15 cellular contexts compared by ENCODE assay signal in genomic region chr9:123048748-123049147, GRCh38. TPM values are rescaled to one million over a fixed set of nuclear protein-coding genes. Genes with fewer than 3 reads are reported as not detected.
DNase-seq lines count a peak whose midpoint lies in the region; ATAC-seq and TF ChIP-seq lines count a peak whose summit lies in the region.
"Had no signal": no experiment of that assay in that cellular context is flagged by ENCODE, and none has a peak within 500 bp of the region (broad histone marks: within the 10 kb centered on the region; RNA-seq: fewer than 3 reads in every experiment).

No MANE protein-coding gene starts in this region.

- H3K27ac Mint-ChIP-seq in type B pancreatic cell, result no peak overlapping the region
- H3K27ac Mint-ChIP-seq: natural killer cell had no signal

- no peaks in the 10 kb centered on the region for H3K9me3 Mint-ChIP-seq in type B pancreatic cell
- H3K9me3 Mint-ChIP-seq: CD8-positive, alpha-beta T cell; natural killer cell had no signal

- peaks cover 15% of the 10 kb centered on the region for H3K36me3 Mint-ChIP-seq in type B pancreatic cell
- H3K36me3 Mint-ChIP-seq: natural killer cell had no signal

- WGBS in suprapubic skin, result 26% methylated on average over 2 of the region's 2 CpGs

- no peaks in the 10 kb centered on the region for H3K27me3 Mint-ChIP-seq in type B pancreatic cell

- H3K27me3 ChIP-seq in BLaER1, result no peaks in the 10 kb centered on the region
- no peaks in the 10 kb centered on the region for H3K27me3 ChIP-seq in suprapubic skin

- no peak overlapping the region for H3K27ac ChIP-seq in BLaER1
- H3K27ac ChIP-seq in SK-N-MC, result peak overlapping the region; percentile 90
- H3K27ac ChIP-seq in suprapubic skin, result no peak overlapping the region

- no peak overlapping the region for H3K4me3 Mint-ChIP-seq in type B pancreatic cell
- H3K4me3 Mint-ChIP-seq: CD8-positive, alpha-beta T cell; natural killer cell had no signal

- intact Hi-C loops in sciatic nerve (cut with DNase I), result no loop called here

- no peaks in the 10 kb centered on the region for H4K20me1 ChIP-seq in BLaER1

- peaks cover 31% of the 10 kb centered on the region for H3K4me1 ChIP-seq in BLaER1
- peaks cover 9% of the 10 kb centered on the region for H3K4me1 ChIP-seq in suprapubic skin

- ATAC-seq in sciatic nerve (peak; percentile 39), HG03139 (IDR thresholded peaks at IDR 0.05; ENCODE audit: unreplicated experiment) (no peak)
- ATAC-seq: CD8-positive, alpha-beta T cell; natural killer cell had no signal

- no peak for TF ChIP-seq EP300 in suprapubic skin (IDR thresholded peaks at IDR 0.05)

- H3K4me1 Mint-ChIP-seq in type B pancreatic cell (ENCODE audit: unreplicated experiment), result peaks cover 13% of the 10 kb centered on the region

- no peak for TF ChIP-seq POLR2A in suprapubic skin (IDR thresholded peaks at IDR 0.05)

- TF ChIP-seq CTCF in fibroblast of the aortic adventitia (IDR thresholded peaks at IDR 0.05; ENCODE audit: insufficient read depth, low read length) (no peak), type B pancreatic cell (conservative IDR thresholded peaks at IDR 0.05) (no peak), suprapubic skin (IDR thresholded peaks at IDR 0.05) (no peak)

- H3K4me2 ChIP-seq in BLaER1, result peak overlapping the region; percentile 20; the same call in 1 of the 2 replicates

- H3K9me3 ChIP-seq in BLaER1 (peaks cover 4% of the 10 kb centered on the region), SK-N-MC (ENCODE audit: low read depth, low read length) (no peaks in the 10 kb centered on the region), suprapubic skin (no peaks in the 10 kb centered on the region)

- DNase-seq in SK-N-MC (ENCODE audit: low read depth, low spot score) (peak; percentile 35), fibroblast of the aortic adventitia (ENCODE audit: low read depth) (peak; percentile 35), sciatic nerve (ENCODE audit: low spot score) (no peak), type B pancreatic cell (ENCODE audit: extremely low spot score, unreplicated experiment) (no peak), pons (ENCODE audit: low spot score) (no peak), suprapubic skin (ENCODE audit: low spot score in 2 of 2) (no peak)
- DNase-seq: activated CD4-positive, alpha-beta T cell treated with anti-CD3 and anti-CD28 coated beads for 1 hour; activated effector memory CD4-positive, alpha-beta T cell treated with anti-CD3 and anti-CD28 coated beads, Interleukin-2, amount 50 U/mL, for 16 hours; CD8-positive, alpha-beta T cell; natural killer cell; NCI-H526 treated with DMSO at 0.1 percent for 48 hours; stimulated activated CD4-positive, alpha-beta T cell treated with anti-CD3 and anti-CD28 coated beads, Interleukin-1b, Interleukin-23, amount 100 ng/mL, for 48 hours; stimulated activated naive CD4-positive, alpha-beta T cell had no signal

- H3K9ac ChIP-seq in BLaER1 (no peak overlapping the region), SK-N-MC (ENCODE audit: insufficient read length) (no peak overlapping the region)

- H3K4me3 ChIP-seq in BLaER1 (no peak overlapping the region), SK-N-MC (peak overlapping the region; percentile 31; the same call in 1 of the 2 replicates), fibroblast of the aortic adventitia (ENCODE audit: low read depth, low read length) (no peak overlapping the region), suprapubic skin (no peak overlapping the region)

- H3K36me3 ChIP-seq in BLaER1 (peaks cover 32% of the 10 kb centered on the region), SK-N-MC (ENCODE audit: insufficient read depth, low read length) (peaks cover 9% of the 10 kb centered on the region; the same call in 1 of the 2 replicates), suprapubic skin (no peaks in the 10 kb centered on the region)

RNA-seq across cellular contexts. Expression of gene GPR21, which starts 15.3 kb away (rescaled TPM):
- total RNA-seq in fibroblast of the aortic adventitia (ENCODE audit: low replicate concordance) (1.9 TPM in 1 of 2 replicates, not detected in the other), sciatic nerve (3.3 TPM), type B pancreatic cell (ENCODE audit: low replicate concordance) (0.46 and 1.1 TPM in 2 replicates), suprapubic skin (1 to 10 TPM in 3 of 4 donors, not detected in 1; 1.0 to 4.7 (median 1.0) TPM)

Comparison
In these comparisons a context has a peak if more than half of its experiments do, and no peak if none do; other contexts are left out.
1. DNase-seq: peak in SK-N-MC (single experiment) and fibroblast of the aortic adventitia (single experiment); none in sciatic nerve (single experiment), type B pancreatic cell (single experiment), pons (single experiment) and suprapubic skin (0 of 2).